14 cellular contexts compared by ENCODE assay signal in the genomic region with DNA sequence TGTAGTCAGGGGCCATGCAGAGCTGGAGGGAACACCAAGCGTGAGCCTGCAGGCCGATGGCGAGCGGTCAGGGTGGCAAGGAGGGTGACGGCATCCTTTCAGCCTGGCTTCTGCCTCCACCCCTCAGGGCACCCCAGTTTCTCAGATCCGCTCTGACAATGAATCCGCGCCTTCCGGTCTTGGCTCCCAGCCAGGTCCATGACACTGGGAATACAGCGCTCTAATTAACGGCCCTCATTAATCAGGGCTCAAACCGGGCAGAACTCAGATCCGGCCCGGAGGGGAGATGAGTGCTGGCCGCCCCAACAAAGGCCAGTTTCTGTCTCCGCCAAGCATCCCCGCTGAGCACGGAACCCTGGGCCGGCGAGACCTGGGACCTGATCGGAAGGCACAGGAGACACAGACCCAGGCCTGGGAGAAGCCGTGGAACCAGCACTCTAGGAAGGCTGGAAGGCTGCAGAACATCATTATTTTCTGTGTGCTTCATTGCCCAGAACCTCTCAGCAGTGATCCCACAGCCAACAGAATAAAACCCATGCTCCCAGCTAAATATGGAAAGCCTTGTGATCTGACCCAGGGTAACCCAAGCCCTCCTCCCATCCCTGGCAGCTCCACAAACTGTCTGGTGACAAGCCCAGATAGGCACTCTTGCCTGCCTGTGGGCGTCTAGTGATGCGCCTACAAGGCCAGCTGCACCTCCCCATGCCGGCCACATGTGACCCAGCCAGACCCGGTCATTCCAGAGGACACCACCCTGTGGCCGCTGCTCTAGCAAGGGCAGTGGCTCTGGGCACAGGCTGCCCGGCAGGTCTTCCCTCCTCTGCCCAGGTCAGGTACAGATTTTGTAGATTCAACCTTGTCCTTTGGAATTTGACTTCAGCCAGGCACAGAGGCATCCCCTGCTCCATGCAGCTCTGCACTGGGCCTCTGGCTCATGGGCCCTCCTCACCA.
A peak's percentile ranks its signal among the peaks of the same experiment; 100 is the strongest.
DNase-seq lines count a peak whose midpoint lies in the region; ATAC-seq, FAIRE-seq and TF ChIP-seq lines count a peak whose summit lies in the region.
"Had no signal": no experiment of that assay in that cellular context is flagged by ENCODE, and none has a peak within 500 bp of the region (broad histone marks: within the 10 kb centered on the region; RNA-seq: fewer than 3 reads in every experiment).

No MANE protein-coding gene starts in this region.

- H3K4me1 ChIP-seq in K562 (replicated peaks in 1 of 2; ENCODE audit: control insufficient read depth in 2 of 2, insufficient read depth in 2 of 2, low read length in 2 of 2), result peaks cover 0 to 9% of the 10 kb centered on the region in 2 experiments; a peak in 2 of 5 replicates
- peaks cover 4% of the 10 kb centered on the region for H3K4me1 ChIP-seq in right cardiac atrium (ENCODE audit: control insufficient read depth, insufficient read depth, low read length)
- H3K4me1 ChIP-seq: adrenal gland had no signal

- POLR2A ChIA-PET in K562 (lab: Yijun Ruan, JAX), result no interaction called here

- H3K4me3 ChIP-seq in K562 (no peak overlapping the region), right cardiac atrium (ENCODE audit: low read length) (no peak overlapping the region)
- H3K4me3 ChIP-seq: adrenal gland had no signal

- H4K20me1 ChIP-seq in K562 (replicated peaks; ENCODE audit: control insufficient read depth, insufficient read depth, low read length), result no peaks in the 10 kb centered on the region

- H3K9me3 ChIP-seq in K562 (replicated peaks; ENCODE audit: control insufficient read depth, insufficient read depth, low read depth, low read length), result no peaks in the 10 kb centered on the region
- no peaks in the 10 kb centered on the region for H3K9me3 ChIP-seq in right cardiac atrium (ENCODE audit: control insufficient read depth, low read length)
- H3K9me3 ChIP-seq: adrenal gland had no signal

- in situ Hi-C loops in G401 (cut with HindIII; ENCODE audit: low sequenced_read_pairs) (no loop called here), K562 (cut with MboI) (no loop called here)

- no peaks in the 10 kb centered on the region for H3K9me1 ChIP-seq in K562 (ENCODE audit: control insufficient read depth, insufficient read depth, low read length)

- CTCF ChIA-PET in K562 (lab: Yijun Ruan, JAX; ENCODE audit: low intra/inter-chr PET ratio), result no interaction called here

- peak in 1 of 3 experiments; percentile 43; a peak in 2 of 6 replicates for TF ChIP-seq CTCF in K562 (IDR thresholded peaks at IDR 0.05 in 2 of 3, conservative IDR thresholded peaks at IDR 0.05 in 1 of 3; ENCODE audit: insufficient read depth in 2 of 3, low read depth in 1 of 3, low read length in 3 of 3)

- no peak for FAIRE-seq in K562 (lab: Jason Lieb, UNC)
- FAIRE-seq: RCC 7860 had no signal

- no peak for TF ChIP-seq POLR2A in K562 (conservative IDR thresholded peaks at IDR 0.05)

- no peaks in the 10 kb centered on the region for H3K79me2 ChIP-seq in K562 (ENCODE audit: control insufficient read depth, insufficient read depth, low read length)

- intact Hi-C loops in K562 (cut with micrococcal nuclease), result no loop called here
- intact Hi-C loops in right cardiac atrium (cut with DNase I), result no loop called here

- H3K36me3 ChIP-seq in K562 (ENCODE audit: control insufficient read depth, insufficient read depth, low read length), result no peaks in the 10 kb centered on the region
- H3K36me3 ChIP-seq: adrenal gland had no signal

- ATAC-seq in K562 (peak; percentile 52; the same call in 1 of the 3 replicates), right cardiac atrium (peak; percentile 89 to 95), GM18517 (IDR thresholded peaks at IDR 0.05; ENCODE audit: unreplicated experiment) (no peak), GM21825 (IDR thresholded peaks at IDR 0.05; ENCODE audit: unreplicated experiment) (no peak)
- ATAC-seq: stimulated activated memory B cell treated with anti-CD40 and anti-IgM and Interleukin-4, amounts not matched to agents 10 μg/mL and 1 μg/mL and 100 μg/mL, for 72 hours had no signal

- BruUV-seq in K562 (replicated peaks; lab: Mats Ljungman, UMichigan), result no TSS peak

- TF ChIP-seq EP300 in K562 (IDR thresholded peaks at IDR 0.05; ENCODE audit: low read length), result no peak

- no peak overlapping the region for H3K4me2 ChIP-seq in K562 (ENCODE audit: insufficient read depth, low read length)

- no peak overlapping the region for H2AFZ ChIP-seq in K562 (ENCODE audit: low read depth, low read length)

- 2% methylated on average over 28 of the region's 28 CpGs for WGBS in K562 (ENCODE audit: insufficient coverage, low coverage, missing lambda C conversion rate)
- WGBS in right cardiac atrium, result 54% methylated on average over 28 of the region's 28 CpGs

- peak; percentile 69 for DNase-seq in G401 (ENCODE audit: low spot score)
- no peak for DNase-seq in K562 (ENCODE audit: extremely low read depth in 1 of 4, low spot score in 3 of 4)
- DNase-seq in right cardiac atrium, result peak; percentile 58 to 88 (median 84)
- DNase-seq in putamen (ENCODE audit: low spot score), result peak; percentile 42
- DNase-seq in DMS79 treated with DMSO at 0.1 percent for 48 hours (lab: John Stamatoyannopoulos, UW), result no peak
- no peak for DNase-seq in activated naive CD4-positive, alpha-beta T cell treated with Interleukin-2 at 50 U/mL for 16 hours
- DNase-seq: activated CD8-positive, alpha-beta memory T cell treated with anti-CD3 and anti-CD28 coated beads, Interleukin-2, amount 50 U/mL, for 48 hours; NCI-H2029 treated with DMSO at 0.1 percent for 48 hours; stimulated activated CD4-positive, alpha-beta T cell treated with anti-CD3 and anti-CD28 coated beads, Interleukin-2, amount 100 ng/mL, for 24 hours had no signal

- H3K9ac ChIP-seq in K562 (ENCODE audit: insufficient read depth in 1 of 2, low read depth in 2 of 2, low read length in 2 of 2), result no peak overlapping the region

- TF ChIP-seq RAD21 in K562 (CRISPR knock-in tag; conservative IDR thresholded peaks at IDR 0.05 in 1 of 2, IDR thresholded peaks at IDR 0.05 in 1 of 2), result no peak

- H3K27me3 ChIP-seq in K562 (ENCODE audit: control insufficient read depth in 2 of 2, insufficient read depth in 2 of 2, low read length in 2 of 2) (peaks cover 0 to 33% of the 10 kb centered on the region in 2 experiments; a peak in 2 of 5 replicates), right cardiac atrium (ENCODE audit: control insufficient read depth, insufficient read depth) (no peaks in the 10 kb centered on the region)
- H3K27me3 ChIP-seq: adrenal gland had no signal

- H3K27ac ChIP-seq in K562 (ENCODE audit: extremely low read depth, low read depth, low read length), result no peak overlapping the region
- H3K27ac ChIP-seq in right cardiac atrium (ENCODE audit: low read length), result peak overlapping the region; percentile 65
- H3K27ac ChIP-seq: adrenal gland had no signal

TF ChIP-seq in K562, 482 proteins besides CTCF, POLR2A, EP300 and RAD21:
- TF ChIP-seq NFIC (IDR thresholded peaks at IDR 0.05) (peak; percentile 81), REST (CRISPR knock-in tag; IDR thresholded peaks at IDR 0.05; ENCODE audit: low read depth) (no peak)

Comparison
In these comparisons a context has a peak if more than half of its experiments do, and no peak if none do; other contexts are left out.
1. DNase-seq: peak in G401 (single experiment), right cardiac atrium (3 of 3) and putamen (single experiment); none in K562 (0 of 4), DMS79 treated with DMSO at 0.1 percent for 48 hours (single experiment) and activated naive CD4-positive, alpha-beta T cell treated with Interleukin-2 at 50 U/mL for 16 hours (single experiment).
2. ATAC-seq: peak in K562 (single experiment) and right cardiac atrium (2 of 2); none in GM18517 (single experiment) and GM21825 (single experiment).